Comparison of ENCODE assay signal across 1 cellular context in genomic region chr1:231194843-231195516, GRCh38.
TF ChIP-seq lines count a peak whose summit lies in the region.

No MANE protein-coding gene starts in this region.

TF ChIP-seq in HepG2, 621 proteins besides CTCF, POLR2A, EP300 and RAD21 (continued from another document and continues in another):
- TF ChIP-seq, protein P1, sequence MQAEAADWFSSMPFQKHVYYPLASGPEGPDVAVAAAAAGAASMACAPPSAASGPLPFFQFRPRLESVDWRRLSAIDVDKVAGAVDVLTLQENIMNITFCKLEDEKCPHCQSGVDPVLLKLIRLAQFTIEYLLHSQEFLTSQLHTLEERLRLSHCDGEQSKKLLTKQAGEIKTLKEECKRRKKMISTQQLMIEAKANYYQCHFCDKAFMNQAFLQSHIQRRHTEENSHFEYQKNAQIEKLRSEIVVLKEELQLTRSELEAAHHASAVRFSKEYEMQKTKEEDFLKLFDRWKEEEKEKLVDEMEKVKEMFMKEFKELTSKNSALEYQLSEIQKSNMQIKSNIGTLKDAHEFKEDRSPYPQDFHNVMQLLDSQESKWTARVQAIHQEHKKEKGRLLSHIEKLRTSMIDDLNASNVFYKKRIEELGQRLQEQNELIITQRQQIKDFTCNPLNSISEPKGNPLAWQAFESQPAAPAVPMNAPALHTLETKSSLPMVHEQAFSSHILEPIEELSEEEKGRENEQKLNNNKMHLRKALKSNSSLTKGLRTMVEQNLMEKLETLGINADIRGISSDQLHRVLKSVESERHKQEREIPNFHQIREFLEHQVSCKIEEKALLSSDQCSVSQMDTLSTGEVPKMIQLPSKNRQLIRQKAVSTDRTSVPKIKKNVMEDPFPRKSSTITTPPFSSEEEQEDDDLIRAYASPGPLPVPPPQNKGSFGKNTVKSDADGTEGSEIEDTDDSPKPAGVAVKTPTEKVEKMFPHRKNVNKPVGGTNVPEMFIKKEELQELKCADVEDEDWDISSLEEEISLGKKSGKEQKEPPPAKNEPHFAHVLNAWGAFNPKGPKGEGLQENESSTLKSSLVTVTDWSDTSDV (CRISPR knock-in tag; IDR thresholded peaks at IDR 0.05) = no peak
- TF ChIP-seq SOX13 (IDR thresholded peaks at IDR 0.05) (no peak), SOX13 (CRISPR knock-in tag; conservative IDR thresholded peaks at IDR 0.05 in 1 of 2, IDR thresholded peaks at IDR 0.05 in 1 of 2) (peak in 1 of 2 experiments; percentile 85; a peak in 2 of 4 replicates), HDAC6 (IDR thresholded peaks at IDR 0.05; ENCODE audit: low read depth, low read length) (no peak), ZNF101 (CRISPR knock-in tag; IDR thresholded peaks at IDR 0.05; ENCODE audit: borderline replicate concordance, low read depth) (no peak), MAZ (IDR thresholded peaks at IDR 0.05; ENCODE audit: borderline replicate concordance, low read depth, low read length) (no peak), MAZ (CRISPR knock-in tag; IDR thresholded peaks at IDR 0.05; ENCODE audit: low read depth) (no peak), DR1 (CRISPR knock-in tag; IDR thresholded peaks at IDR 0.05) (no peak), NFKBIZ (CRISPR knock-in tag; IDR thresholded peaks at IDR 0.05) (no peak; the same call in 1 of the 2 replicates), SYNCRIP (IDR thresholded peaks at IDR 0.05; ENCODE audit: insufficient read depth, low read depth, low read length) (no peak), ZNF615 (CRISPR knock-in tag; IDR thresholded peaks at IDR 0.05; ENCODE audit: borderline replicate concordance) (no peak), ZNF678 (CRISPR knock-in tag; IDR thresholded peaks at IDR 0.05) (no peak), RAD51 (IDR thresholded peaks at IDR 0.05; ENCODE audit: borderline replicate concordance) (no peak), ATF1 (CRISPR knock-in tag; IDR thresholded peaks at IDR 0.05) (no peak), TFDP2 (CRISPR knock-in tag; IDR thresholded peaks at IDR 0.05) (no peak), ZC3H4 (CRISPR knock-in tag; IDR thresholded peaks at IDR 0.05; ENCODE audit: borderline replicate concordance) (no peak), U2AF1 (optimal IDR thresholded peaks at IDR 0.05; ENCODE audit: low read depth, low read length) (no peak), SOX5 (CRISPR knock-in tag; IDR thresholded peaks at IDR 0.05; ENCODE audit: borderline replicate concordance) (peak; percentile 85), TSC22D2 (CRISPR knock-in tag; IDR thresholded peaks at IDR 0.05; ENCODE audit: borderline replicate concordance) (no peak), ZNF556 (CRISPR knock-in tag; IDR thresholded peaks at IDR 0.05; ENCODE audit: borderline replicate concordance) (no peak; the same call in 1 of the 2 replicates), ZNF619 (CRISPR knock-in tag; IDR thresholded peaks at IDR 0.05) (0 out of 2 replicates have a peak, but pooled peaks have one; percentile 31), POLR2G (IDR thresholded peaks at IDR 0.05; ENCODE audit: low read depth, low read length) (no peak), ZNF605 (CRISPR knock-in tag; IDR thresholded peaks at IDR 0.05) (no peak), PAF1 (CRISPR knock-in tag; IDR thresholded peaks at IDR 0.05) (no peak), RBM39 (IDR thresholded peaks at IDR 0.05; ENCODE audit: low read depth, low read length, poor library complexity, severe bottlenecking) (no peak), ZNF160 (CRISPR knock-in tag; IDR thresholded peaks at IDR 0.05) (no peak), NR2F1 (CRISPR knock-in tag; IDR thresholded peaks at IDR 0.05) (peak; percentile 89 to 91), CENPX (CRISPR knock-in tag; IDR thresholded peaks at IDR 0.05) (no peak), ZNF800 (CRISPR knock-in tag; IDR thresholded peaks at IDR 0.05) (no peak), FOSL2 (CRISPR knock-in tag; IDR thresholded peaks at IDR 0.05) (peak; percentile 96), NFE2L2 (IDR thresholded peaks at IDR 0.05; ENCODE audit: low read length) (no peak), ZNF782 (CRISPR knock-in tag; IDR thresholded peaks at IDR 0.05; ENCODE audit: borderline replicate concordance) (no peak), ZNF510 (CRISPR knock-in tag; IDR thresholded peaks at IDR 0.05; ENCODE audit: low read depth) (no peak), POLR2AphosphoS5 (IDR thresholded peaks at IDR 0.05; ENCODE audit: low read depth, low read length) (no peak), SRSF1 (optimal IDR thresholded peaks at IDR 0.05; ENCODE audit: low read depth, low read length) (no peak), ZBTB21 (CRISPR knock-in tag; IDR thresholded peaks at IDR 0.05) (no peak), HNRNPK (IDR thresholded peaks at IDR 0.05; ENCODE audit: low read depth, low read length, poor library complexity, severe bottlenecking) (no peak), ZNF878 (CRISPR knock-in tag; IDR thresholded peaks at IDR 0.05) (peak; percentile 86), MXI1 (IDR thresholded peaks at IDR 0.05; ENCODE audit: borderline replicate concordance, low read depth, low read length) (no peak; the same call in 2 of the 3 replicates), ZNF329 (CRISPR knock-in tag; IDR thresholded peaks at IDR 0.05; ENCODE audit: low read depth) (no peak), ZNF282 (IDR thresholded peaks at IDR 0.05; ENCODE audit: partially characterized antibody) (no peak), ZNF34 (CRISPR knock-in tag; IDR thresholded peaks at IDR 0.05; ENCODE audit: borderline replicate concordance) (no peak), KMT2A (CRISPR knock-in tag; IDR thresholded peaks at IDR 0.05) (no peak), ZBTB20 (CRISPR knock-in tag; IDR thresholded peaks at IDR 0.05; ENCODE audit: borderline replicate concordance, low read depth) (no peak), ESRRA (CRISPR knock-in tag; IDR thresholded peaks at IDR 0.05; ENCODE audit: low read depth) (no peak), ZNF343 (CRISPR knock-in tag; IDR thresholded peaks at IDR 0.05) (no peak), ELF1 (CRISPR knock-in tag; IDR thresholded peaks at IDR 0.05) (no peak), U2AF2 (IDR thresholded peaks at IDR 0.05; ENCODE audit: low read depth, low read length) (no peak), ZNF788 (CRISPR knock-in tag; IDR thresholded peaks at IDR 0.05; ENCODE audit: borderline replicate concordance) (peak; percentile 74; the same call in 1 of the 2 replicates)
- TF ChIP-seq, protein P2, sequence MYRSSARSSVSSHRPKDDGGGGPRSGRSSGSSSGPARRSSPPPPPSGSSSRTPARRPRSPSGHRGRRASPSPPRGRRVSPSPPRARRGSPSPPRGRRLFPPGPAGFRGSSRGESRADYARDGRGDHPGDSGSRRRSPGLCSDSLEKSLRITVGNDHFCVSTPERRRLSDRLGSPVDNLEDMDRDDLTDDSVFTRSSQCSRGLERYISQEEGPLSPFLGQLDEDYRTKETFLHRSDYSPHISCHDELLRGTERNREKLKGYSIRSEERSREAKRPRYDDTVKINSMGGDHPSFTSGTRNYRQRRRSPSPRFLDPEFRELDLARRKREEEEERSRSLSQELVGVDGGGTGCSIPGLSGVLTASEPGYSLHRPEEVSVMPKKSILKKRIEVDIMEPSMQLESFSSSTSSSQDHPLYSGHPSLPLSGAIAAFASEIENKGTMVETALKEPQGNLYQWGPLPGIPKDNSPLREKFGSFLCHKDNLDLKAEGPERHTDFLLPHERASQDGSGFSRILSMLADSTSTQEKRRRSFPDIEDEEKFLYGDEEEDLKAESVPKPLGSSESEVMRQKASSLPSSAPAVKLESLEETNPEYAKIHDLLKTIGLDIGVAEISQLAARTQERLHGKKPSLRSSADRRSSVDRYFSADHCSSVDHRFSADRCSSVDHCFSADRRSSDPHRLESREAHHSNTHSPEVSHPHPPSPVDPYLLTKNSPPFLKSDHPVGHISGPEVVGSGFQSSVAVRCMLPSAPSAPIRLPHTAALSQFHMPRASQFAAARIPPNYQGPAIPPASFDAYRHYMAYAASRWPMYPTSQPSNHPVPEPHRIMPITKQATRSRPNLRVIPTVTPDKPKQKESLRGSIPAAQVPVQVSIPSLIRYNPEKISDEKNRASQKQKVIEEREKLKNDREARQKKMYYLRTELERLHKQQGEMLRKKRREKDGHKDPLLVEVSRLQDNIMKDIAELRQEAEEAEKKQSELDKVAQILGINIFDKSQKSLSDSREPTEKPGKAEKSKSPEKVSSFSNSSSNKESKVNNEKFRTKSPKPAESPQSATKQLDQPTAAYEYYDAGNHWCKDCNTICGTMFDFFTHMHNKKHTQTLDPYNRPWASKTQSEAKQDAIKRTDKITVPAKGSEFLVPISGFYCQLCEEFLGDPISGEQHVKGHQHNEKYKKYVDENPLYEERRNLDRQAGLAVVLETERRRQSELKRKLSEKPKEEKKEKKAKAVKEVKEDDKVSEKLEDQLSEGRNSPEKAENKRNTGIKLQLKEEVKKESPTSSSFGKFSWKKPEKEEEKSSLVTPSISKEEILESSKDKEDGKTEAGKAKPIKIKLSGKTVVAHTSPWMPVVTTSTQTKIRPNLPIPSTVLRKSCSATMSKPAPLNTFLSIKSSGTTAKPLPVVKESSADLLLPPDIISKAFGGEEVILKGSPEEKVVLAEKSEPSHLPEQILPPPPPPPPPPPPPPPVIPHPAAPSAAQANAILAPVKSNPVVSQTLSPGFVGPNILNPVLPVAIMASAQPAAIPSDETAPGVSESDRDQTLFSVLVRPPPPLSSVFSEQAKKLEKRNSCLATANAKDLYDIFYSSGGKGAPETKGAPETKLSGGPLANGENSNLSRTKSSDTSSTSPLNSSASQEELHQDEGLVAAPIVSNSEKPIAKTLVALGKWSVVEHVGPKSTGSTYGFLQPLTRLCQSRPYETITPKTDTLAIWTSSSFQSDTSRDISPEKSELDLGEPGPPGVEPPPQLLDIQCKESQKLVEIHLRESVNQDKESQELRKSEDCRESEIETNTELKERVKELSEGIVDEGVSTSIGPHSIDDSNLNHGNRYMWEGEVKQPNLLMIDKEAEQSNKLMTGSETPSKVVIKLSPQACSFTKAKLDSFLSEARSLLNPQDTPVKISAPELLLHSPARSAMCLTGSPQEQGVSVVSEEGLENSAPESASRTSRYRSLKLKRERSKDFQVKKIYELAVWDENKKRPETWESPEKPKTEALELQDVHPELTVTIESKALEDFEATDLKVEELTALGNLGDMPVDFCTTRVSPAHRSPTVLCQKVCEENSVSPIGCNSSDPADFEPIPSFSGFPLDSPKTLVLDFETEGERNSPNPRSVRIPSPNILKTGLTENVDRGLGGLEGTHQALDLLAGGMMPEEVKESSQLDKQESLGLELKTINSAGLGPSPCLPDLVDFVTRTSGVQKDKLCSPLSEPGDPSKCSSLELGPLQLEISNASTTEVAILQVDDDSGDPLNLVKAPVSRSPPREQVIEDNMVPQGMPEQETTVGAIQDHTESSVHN (CRISPR knock-in tag; IDR thresholded peaks at IDR 0.05) = no peak; the same call in 1 of the 2 replicates
- TF ChIP-seq, protein P3, sequence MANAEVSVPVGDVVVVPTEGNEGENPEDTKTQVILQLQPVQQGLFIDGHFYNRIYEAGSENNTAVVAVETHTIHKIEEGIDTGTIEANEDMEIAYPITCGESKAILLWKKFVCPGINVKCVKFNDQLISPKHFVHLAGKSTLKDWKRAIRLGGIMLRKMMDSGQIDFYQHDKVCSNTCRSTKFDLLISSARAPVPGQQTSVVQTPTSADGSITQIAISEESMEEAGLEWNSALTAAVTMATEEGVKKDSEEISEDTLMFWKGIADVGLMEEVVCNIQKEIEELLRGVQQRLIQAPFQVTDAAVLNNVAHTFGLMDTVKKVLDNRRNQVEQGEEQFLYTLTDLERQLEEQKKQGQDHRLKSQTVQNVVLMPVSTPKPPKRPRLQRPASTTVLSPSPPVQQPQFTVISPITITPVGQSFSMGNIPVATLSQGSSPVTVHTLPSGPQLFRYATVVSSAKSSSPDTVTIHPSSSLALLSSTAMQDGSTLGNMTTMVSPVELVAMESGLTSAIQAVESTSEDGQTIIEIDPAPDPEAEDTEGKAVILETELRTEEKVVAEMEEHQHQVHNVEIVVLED (CRISPR knock-in tag; IDR thresholded peaks at IDR 0.05; ENCODE audit: borderline replicate concordance) = no peak
- TF ChIP-seq, protein P4, sequence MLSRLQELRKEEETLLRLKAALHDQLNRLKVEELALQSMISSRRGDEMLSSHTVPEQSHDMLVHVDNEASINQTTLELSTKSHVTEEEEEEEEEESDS (CRISPR knock-in tag; IDR thresholded peaks at IDR 0.05; ENCODE audit: borderline replicate concordance) = no peak
- TF ChIP-seq, protein P5, sequence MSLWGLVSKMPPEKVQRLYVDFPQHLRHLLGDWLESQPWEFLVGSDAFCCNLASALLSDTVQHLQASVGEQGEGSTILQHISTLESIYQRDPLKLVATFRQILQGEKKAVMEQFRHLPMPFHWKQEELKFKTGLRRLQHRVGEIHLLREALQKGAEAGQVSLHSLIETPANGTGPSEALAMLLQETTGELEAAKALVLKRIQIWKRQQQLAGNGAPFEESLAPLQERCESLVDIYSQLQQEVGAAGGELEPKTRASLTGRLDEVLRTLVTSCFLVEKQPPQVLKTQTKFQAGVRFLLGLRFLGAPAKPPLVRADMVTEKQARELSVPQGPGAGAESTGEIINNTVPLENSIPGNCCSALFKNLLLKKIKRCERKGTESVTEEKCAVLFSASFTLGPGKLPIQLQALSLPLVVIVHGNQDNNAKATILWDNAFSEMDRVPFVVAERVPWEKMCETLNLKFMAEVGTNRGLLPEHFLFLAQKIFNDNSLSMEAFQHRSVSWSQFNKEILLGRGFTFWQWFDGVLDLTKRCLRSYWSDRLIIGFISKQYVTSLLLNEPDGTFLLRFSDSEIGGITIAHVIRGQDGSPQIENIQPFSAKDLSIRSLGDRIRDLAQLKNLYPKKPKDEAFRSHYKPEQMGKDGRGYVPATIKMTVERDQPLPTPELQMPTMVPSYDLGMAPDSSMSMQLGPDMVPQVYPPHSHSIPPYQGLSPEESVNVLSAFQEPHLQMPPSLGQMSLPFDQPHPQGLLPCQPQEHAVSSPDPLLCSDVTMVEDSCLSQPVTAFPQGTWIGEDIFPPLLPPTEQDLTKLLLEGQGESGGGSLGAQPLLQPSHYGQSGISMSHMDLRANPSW (CRISPR knock-in tag; IDR thresholded peaks at IDR 0.05; ENCODE audit: borderline replicate concordance) = peak; percentile 60; the same call in 1 of the 2 replicates
